8 cellular contexts compared by ENCODE assay signal in genomic region chr7:92904292-92905131, GRCh38.
DNase-seq lines count a peak whose midpoint lies in the region; ATAC-seq and TF ChIP-seq lines count a peak whose summit lies in the region.

No MANE protein-coding gene starts in this region.

- peak; percentile 61 for DNase-seq in GM13976 (ENCODE audit: low spot score)
- DNase-seq in NCI-H69 (lab: John Stamatoyannopoulos, UW), result peak; percentile 16
- peak; percentile 87 for DNase-seq in activated T-cell treated with anti-CD3 and anti-CD28 coated beads for 24 hours (ENCODE audit: low read depth)
- peak; percentile 75 for DNase-seq in hepatic stellate cell (ENCODE audit: low spot score)
- DNase-seq in stimulated activated CD8-positive, alpha-beta memory T cell treated with anti-CD3 and anti-CD28 coated beads, Interleukin-4, amount 100 ng/mL, for 24 hours (ENCODE audit: low read depth), result peak; percentile 75
- DNase-seq in NCI-H748 treated with DMSO at 0.1 percent for 48 hours (lab: John Stamatoyannopoulos, UW), result no peak
- DNase-seq in thyroid gland, result no peak

- in situ Hi-C loops in GM13976 (cut with MboI; ENCODE audit: low sequenced_read_pairs, unreplicated experiment), result no loop called here

- no peaks in the 10 kb centered on the region for H3K9me3 ChIP-seq in thyroid gland

- H3K27me3 ChIP-seq in thyroid gland, result no peaks in the 10 kb centered on the region

- no peak overlapping the region for H3K4me3 ChIP-seq in thyroid gland (replicated peaks in 1 of 3)

- no peak overlapping the region for H3K27ac ChIP-seq in thyroid gland

- no peak for TF ChIP-seq CTCF in GM13976 (IDR thresholded peaks at IDR 0.05; ENCODE audit: borderline replicate concordance, control extremely low read depth, extremely low read depth, insufficient read depth, missing control alignments)
- no peak for TF ChIP-seq CTCF in thyroid gland (IDR thresholded peaks at IDR 0.05)

- intact Hi-C loops in thyroid gland (cut with DNase I), result no loop called here

- peak; percentile 99 for ATAC-seq in HG02610 (IDR thresholded peaks at IDR 0.05; ENCODE audit: unreplicated experiment)

- no peaks in the 10 kb centered on the region for H3K36me3 ChIP-seq in thyroid gland

- 60 to 70% methylated on average over 7 of the region's 7 CpGs for WGBS in thyroid gland, 2 donors

- H3K4me1 ChIP-seq in thyroid gland, result no peaks in the 10 kb centered on the region

- no peak for TF ChIP-seq POLR2A in thyroid gland (IDR thresholded peaks at IDR 0.05)

Comparison
In these comparisons a context has a peak if more than half of its experiments do, and no peak if none do; other contexts are left out.
1. DNase-seq: peak in GM13976 (single experiment), NCI-H69 (single experiment), activated T-cell treated with anti-CD3 and anti-CD28 coated beads for 24 hours (single experiment), hepatic stellate cell (single experiment) and stimulated activated CD8-positive, alpha-beta memory T cell treated with anti-CD3 and anti-CD28 coated beads, Interleukin-4, amount 100 ng/mL, for 24 hours (single experiment); none in NCI-H748 treated with DMSO at 0.1 percent for 48 hours (single experiment) and thyroid gland (0 of 2).